In genomic region chr19:55486043-55486970, GRCh38 we compare ENCODE assay signal across 10 cellular contexts. TPM values are rescaled to one million over a fixed set of nuclear protein-coding genes. Genes with fewer than 3 reads are reported as not detected.
DNase-seq lines count a peak whose midpoint lies in the region; ATAC-seq and TF ChIP-seq lines count a peak whose summit lies in the region.
"Had no signal": no experiment of that assay in that cellular context is flagged by ENCODE, and none has a peak within 500 bp of the region (broad histone marks: within the 10 kb centered on the region; RNA-seq: fewer than 3 reads in every experiment).

No MANE protein-coding gene starts in this region.

- peaks cover 3% of the 10 kb centered on the region for H3K27me3 Mint-ChIP-seq in activated naive CD4-positive, alpha-beta T cell treated with anti-CD3 and anti-CD28 coated beads for 36 hours (ENCODE audit: low read depth)

- TF ChIP-seq POLR2A in upper lobe of left lung (IDR thresholded peaks at IDR 0.05) = no peak

- no peaks in the 10 kb centered on the region for H3K9me3 Mint-ChIP-seq in activated naive CD4-positive, alpha-beta T cell treated with anti-CD3 and anti-CD28 coated beads for 36 hours

- in situ Hi-C loops in astrocyte of the cerebellum (cut with HindIII; ENCODE audit: low sequenced_read_pairs) = no loop called here

- peak overlapping the region; percentile 68 for H3K4me3 ChIP-seq in astrocyte of the cerebellum (ENCODE audit: low read depth, low read length)
- H3K4me3 ChIP-seq in left lung = no peak overlapping the region
- H3K4me3 ChIP-seq in upper lobe of left lung = peak overlapping the region in 1 of 4 donors; percentile 0

- H3K27me3 ChIP-seq in left lung = peaks cover 0 to 44% of the 10 kb centered on the region in 2 donors
- H3K27me3 ChIP-seq in upper lobe of left lung = no peaks in the 10 kb centered on the region

- H3K4me1 ChIP-seq in left lung (peaks cover 16 to 30% of the 10 kb centered on the region in 2 donors), upper lobe of left lung (peaks cover 35 to 43% (median 42%) of the 10 kb centered on the region in 4 donors)

- TF ChIP-seq EP300 in upper lobe of left lung (IDR thresholded peaks at IDR 0.05) = no peak

- intact Hi-C loops in activated naive CD4-positive, alpha-beta T cell treated with anti-CD3 and anti-CD28 coated beads for 36 hours (cut with micrococcal nuclease) = no loop called here
- intact Hi-C loops in left lung (cut with DNase I) = no loop called here

- H3K27ac ChIP-seq in left lung (peak overlapping the region; percentile 34 to 90), upper lobe of left lung (peak overlapping the region; percentile 80 to 88 (median 85))

- CTCF ChIA-PET in activated naive CD4-positive, alpha-beta T cell treated with anti-CD3 and anti-CD28 coated beads for 36 hours (lab: Charles Lee) = interaction anchor here (0.5 to 3.7 kb wide), 2 partner anchors 13 to 18 kb away, joined by 3 to 16 read pairs; no protein-coding TSS in a partner anchor

- peak overlapping the region; percentile 36 for H3K27ac Mint-ChIP-seq in activated naive CD4-positive, alpha-beta T cell treated with anti-CD3 and anti-CD28 coated beads for 36 hours

- H3K36me3 Mint-ChIP-seq in activated naive CD4-positive, alpha-beta T cell treated with anti-CD3 and anti-CD28 coated beads for 36 hours (ENCODE audit: low read depth) = peaks cover 2% of the 10 kb centered on the region

- no peak for DNase-seq in activated naive CD4-positive, alpha-beta T cell treated with anti-CD3 and anti-CD28 coated beads for 36 hours
- DNase-seq in activated naive CD4-positive, alpha-beta T cell treated with anti-CD3 and anti-CD28 coated beads, Interleukin-2, amount 50 U/mL, for 16 hours = no peak
- DNase-seq in astrocyte of the cerebellum (ENCODE audit: low read depth) = no peak
- peak in 1 of 2 donors; percentile 79 for DNase-seq in left lung
- peak; percentile 16 to 87 for DNase-seq in upper lobe of left lung
- no peak for DNase-seq in NCI-H187 (lab: John Stamatoyannopoulos, UW)
- no peak for DNase-seq in activated gamma-delta T cell treated with Interleukin-2 at 50 U/mL for 16 hours
- DNase-seq: GF-D8 had no signal

- H3K4me3 Mint-ChIP-seq in activated naive CD4-positive, alpha-beta T cell treated with anti-CD3 and anti-CD28 coated beads for 36 hours = peak overlapping the region; percentile 76

- peaks cover 0 to 28% of the 10 kb centered on the region in 2 donors for H3K36me3 ChIP-seq in left lung
- H3K36me3 ChIP-seq in upper lobe of left lung = peaks cover 4 to 25% (median 21%) of the 10 kb centered on the region in 4 donors

- H3K9me3 ChIP-seq in left lung = no peaks in the 10 kb centered on the region
- H3K9me3 ChIP-seq in upper lobe of left lung = no peaks in the 10 kb centered on the region

- peaks cover 17% of the 10 kb centered on the region for H3K4me1 Mint-ChIP-seq in activated naive CD4-positive, alpha-beta T cell treated with anti-CD3 and anti-CD28 coated beads for 36 hours (ENCODE audit: low read depth)

- peak; percentile 10 for TF ChIP-seq CTCF in astrocyte of the cerebellum (IDR thresholded peaks at IDR 0.05; ENCODE audit: low read depth, low read length, missing control alignments)
- no peak for TF ChIP-seq CTCF in left lung (IDR thresholded peaks at IDR 0.05)
- peak in 1 of 6 experiments; percentile 43 for TF ChIP-seq CTCF in upper lobe of left lung (IDR thresholded peaks at IDR 0.05)

- ATAC-seq in left lung (no peak), upper lobe of left lung (ENCODE audit: low FRiP score in 2 of 2) (peak in 1 of 2 donors; percentile 22), GM18868 (IDR thresholded peaks at IDR 0.05; ENCODE audit: unreplicated experiment) (no peak)

- WGBS in upper lobe of left lung, 2 donors = 81 to 88% methylated on average over 17 to 50 of the region's 53 CpGs

RNA-seq across cellular contexts. Expression of gene NAT14, which starts 1.3 kb away (rescaled TPM):
- total RNA-seq in activated naive CD4-positive, alpha-beta T cell treated with anti-CD3 and anti-CD28 coated beads for 36 hours = 1 to 10 TPM; 7.6 to 8.0 TPM
- total RNA-seq in left lung = 10 to 100 TPM; 22.9 to 37.2 TPM
- 10 to 100 TPM; 13.1 to 19.2 (median 16.3) TPM for total RNA-seq in upper lobe of left lung

RNA-seq across cellular contexts. Expression of gene SSC5D, which starts 1.9 kb away (rescaled TPM):
- total RNA-seq in activated naive CD4-positive, alpha-beta T cell treated with anti-CD3 and anti-CD28 coated beads for 36 hours = under 1 TPM; 0.25 to 0.48 TPM
- total RNA-seq in left lung (10 to 100 TPM in 1 of 2 donors, 1 to 10 TPM in 1; 5.3 to 45.9 TPM), upper lobe of left lung (10 to 100 TPM in 1 of 6 donors, 1 to 10 TPM in 4, under 1 TPM in 1; 0.39 to 10.1 (median 6.7) TPM)

RNA-seq across cellular contexts. Expression of gene ZNF628, which starts 9.9 kb away (rescaled TPM):
- 1 to 10 TPM; 6.0 to 6.1 TPM for total RNA-seq in activated naive CD4-positive, alpha-beta T cell treated with anti-CD3 and anti-CD28 coated beads for 36 hours
- total RNA-seq in left lung = 1 to 10 TPM; 8.7 to 9.5 TPM
- 10 to 100 TPM in 5 of 6 donors, 1 to 10 TPM in 1; 9.9 to 32.1 (median 12.4) TPM for total RNA-seq in upper lobe of left lung

RNA-seq across cellular contexts. Expression of gene C19orf85, which starts 21.8 kb away (rescaled TPM):
- total RNA-seq in activated naive CD4-positive, alpha-beta T cell treated with anti-CD3 and anti-CD28 coated beads for 36 hours = not detected
- total RNA-seq in left lung (not detected), upper lobe of left lung (not detected)
- total RNA-seq: aorta had no signal

RNA-seq across cellular contexts. Expression of gene ISOC2, which starts 24.9 kb away (rescaled TPM):
- 10 to 100 TPM; 18.6 to 20.5 TPM for total RNA-seq in activated naive CD4-positive, alpha-beta T cell treated with anti-CD3 and anti-CD28 coated beads for 36 hours
- total RNA-seq in left lung (10 to 100 TPM; 36.2 to 49.4 TPM), upper lobe of left lung (10 to 100 TPM in 5 of 6 donors, 1 to 10 TPM in 1; 4.2 to 44.8 (median 36.7) TPM)

Comparison
In these comparisons a context has a peak if more than half of its experiments do, and no peak if none do; other contexts are left out.
1. DNase-seq: peak in upper lobe of left lung (2 of 2); none in activated naive CD4-positive, alpha-beta T cell treated with anti-CD3 and anti-CD28 coated beads for 36 hours (single experiment), activated naive CD4-positive, alpha-beta T cell treated with anti-CD3 and anti-CD28 coated beads, Interleukin-2, amount 50 U/mL, for 16 hours (single experiment), astrocyte of the cerebellum (single experiment), NCI-H187 (0 of 2) and activated gamma-delta T cell treated with Interleukin-2 at 50 U/mL for 16 hours (single experiment).